ENCODE assay signal across 8 cellular contexts in genomic region chr2:205682239-205683021, GRCh38. TPM values are rescaled to one million over a fixed set of nuclear protein-coding genes. Genes with fewer than 3 reads are reported as not detected.
DNase-seq lines count a peak whose midpoint lies in the region; ATAC-seq and TF ChIP-seq lines count a peak whose summit lies in the region.

Gene NRP2 (plus strand): TSS chr2:205682501. CDS start chr2:205683291, 790 bp downstream.

- H3K36me3 ChIP-seq in GM06990 (ENCODE audit: control insufficient read depth, insufficient read depth, low read length): no peaks in the 10 kb centered on the region
- H3K36me3 ChIP-seq in heart right ventricle: no peaks in the 10 kb centered on the region
- no peaks in the 10 kb centered on the region for H3K36me3 ChIP-seq in parathyroid adenoma (ENCODE audit: control insufficient read depth, insufficient read depth, low read length)

- no peak within 1 kb of the TSS for H3K9ac ChIP-seq in parathyroid adenoma

- H3K4me3 ChIP-seq in GM06990 (replicated peaks; ENCODE audit: low read depth, low read length): peak within 1 kb of the TSS; percentile 53
- H3K4me3 ChIP-seq in NB4 (ENCODE audit: low read depth, low read length): no peak within 1 kb of the TSS
- H3K4me3 ChIP-seq in heart right ventricle: peak within 1 kb of the TSS; percentile 34 to 78 (median 64)
- peak within 1 kb of the TSS; percentile 61 for H3K4me3 ChIP-seq in parathyroid adenoma (ENCODE audit: low read depth, low read length)

- H3K9me3 ChIP-seq in heart right ventricle: no peaks in the 10 kb centered on the region
- H3K9me3 ChIP-seq in parathyroid adenoma (ENCODE audit: control insufficient read depth, low read length): no peaks in the 10 kb centered on the region

- no peak for TF ChIP-seq POLR2A in NB4 (IDR thresholded peaks at IDR 0.05; ENCODE audit: extremely low read depth, insufficient read length)

- H3K36me3 Mint-ChIP-seq in HFFc6 (ENCODE audit: low read depth): no peaks in the 10 kb centered on the region

- H3K27ac Mint-ChIP-seq in HFFc6: peak within 1 kb of the TSS; percentile 81

- no peaks in the 10 kb centered on the region for H3K79me2 ChIP-seq in parathyroid adenoma

- H3K27ac ChIP-seq in heart right ventricle (peak within 1 kb of the TSS; percentile 31 to 91 (median 82)), parathyroid adenoma (peak within 1 kb of the TSS; percentile 33)

- 1 to 2% methylated on average over 70 to 71 of the region's 71 CpGs for WGBS in heart right ventricle, 2 donors

- peak within 1 kb of the TSS; percentile 91 for H2AFZ ChIP-seq in parathyroid adenoma

- peaks cover 56% of the 10 kb centered on the region for H3K4me1 Mint-ChIP-seq in HFFc6 (ENCODE audit: low read depth)

- H3K4me2 ChIP-seq in parathyroid adenoma (ENCODE audit: low read length): peak within 1 kb of the TSS; percentile 77

- H3K27me3 ChIP-seq in GM06990 (replicated peaks; ENCODE audit: control insufficient read depth, insufficient read depth, low read length) (peaks cover 3% of the 10 kb centered on the region), heart right ventricle (peaks cover 0 to 71% (median 25%) of the 10 kb centered on the region in 7 donors), parathyroid adenoma (ENCODE audit: control insufficient read depth, insufficient read depth, low read length) (peaks cover 2% of the 10 kb centered on the region)

- no peak for TF ChIP-seq CTCF in GM06990 (IDR thresholded peaks at IDR 0.05; ENCODE audit: insufficient read depth, low read length, poor library complexity, severe bottlenecking)
- TF ChIP-seq CTCF in HFFc6 (IDR thresholded peaks at IDR 0.05): no peak
- TF ChIP-seq CTCF in NB4 (IDR thresholded peaks at IDR 0.05; ENCODE audit: low read depth, low read length): no peak
- no peak for TF ChIP-seq CTCF in heart right ventricle (IDR thresholded peaks at IDR 0.05)
- no peak for TF ChIP-seq CTCF in parathyroid adenoma (IDR thresholded peaks at IDR 0.05)

- no peaks in the 10 kb centered on the region for H3K9me3 Mint-ChIP-seq in HFFc6

- peaks cover 1% of the 10 kb centered on the region; the same call in 1 of the 2 replicates for H3K27me3 Mint-ChIP-seq in HFFc6 (ENCODE audit: insufficient read depth)

- peak; percentile 86 to 90 (median 88) for ATAC-seq in heart right ventricle

- peak; percentile 59 for DNase-seq in GM06990 (ENCODE audit: extremely low read depth, insufficient read length)
- peak; percentile 72 for DNase-seq in HFFc6
- peak; percentile 40 for DNase-seq in NB4 (ENCODE audit: low read depth)
- peak; percentile 57 for DNase-seq in SKM-1 treated with dmso at 0.1 percent for 144 hours (lab: John Stamatoyannopoulos, UW; ENCODE audit: unreplicated experiment)
- DNase-seq in anterior cingulate cortex (lab: John Stamatoyannopoulos, UW): peak in 51 of 58 donors; percentile 11 to 78 (median 55)
- DNase-seq in heart right ventricle: peak; percentile 80 to 81
- DNase-seq in activated gamma-delta T cell (lab: John Stamatoyannopoulos, UW): no peak

- peak within 1 kb of the TSS; percentile 92 for H3K4me3 Mint-ChIP-seq in HFFc6

- H3K4me1 ChIP-seq in heart right ventricle (peaks cover 8 to 63% (median 43%) of the 10 kb centered on the region in 9 donors), parathyroid adenoma (peaks cover 7% of the 10 kb centered on the region)

- intact Hi-C loops in heart right ventricle (cut with DNase I): loop anchor here in 5 of 10 donors (5.0 to 10.0 kb wide), 6 partner anchors 242 to 1420 kb away; no protein-coding TSS in a partner anchor

RNA-seq across cellular contexts. Expression of gene NRP2, which starts in this region (rescaled TPM):
- total RNA-seq in HFFc6 (2021; fragmentation: NEBNext Ultra II Directional; extraction: Animal tissue kit (Norgen Biotek cat#: 25700)): 10 to 100 TPM; 11.8 to 25.1 (median 21.4) TPM
- 10 to 100 TPM in 5 of 10 donors, 1 to 10 TPM in 5; 4.7 to 29.4 (median 9.9) TPM for total RNA-seq in heart right ventricle
- polyA plus RNA-seq in heart right ventricle: 1 to 10 TPM; 2.5 to 2.7 TPM
